ENCODE assay signal across 8 cellular contexts in genomic region chr2:85998071-85998991, GRCh38.
DNase-seq lines count a peak whose midpoint lies in the region; ATAC-seq, FAIRE-seq and TF ChIP-seq lines count a peak whose summit lies in the region.

No MANE protein-coding gene starts in this region.

- no peaks in the 10 kb centered on the region for H3K36me3 ChIP-seq in PC-9 (ENCODE audit: low read depth)
- H3K36me3 ChIP-seq in fibroblast of lung (ENCODE audit: control insufficient read depth, insufficient read depth, low read length): no peaks in the 10 kb centered on the region
- H3K36me3 ChIP-seq in pancreas: no peaks in the 10 kb centered on the region

- CTCF ChIA-PET in CD4-positive, alpha-beta T cell (lab: Charles Lee): no interaction called here
- CTCF ChIA-PET in PC-9 (lab: Charles Lee): no interaction called here

- BruUV-seq in PC-9 (replicated peaks; lab: Mats Ljungman, UMichigan): no TSS peak

- H3K4me3 Mint-ChIP-seq in CD4-positive, alpha-beta T cell: no peak overlapping the region

- DNase-seq in CD4-positive, alpha-beta T cell: peak in 1 of 10 experiments; percentile 39
- DNase-seq in PC-9 (no peak), fibroblast of lung (ENCODE audit: low read depth in 2 of 2) (peak; percentile 28 to 88), pancreas (no peak), UCSD-AML1 (lab: John Stamatoyannopoulos, UW; ENCODE audit: unreplicated experiment) (no peak)

- H3K36me3 Mint-ChIP-seq in CD4-positive, alpha-beta T cell (ENCODE audit: low read depth): no peaks in the 10 kb centered on the region

- intact Hi-C loops in CD4-positive, alpha-beta T cell (cut with DNase I, micrococcal nuclease): loop anchor here in 1 of 2 experiments (5.0 kb wide), 1 partner anchor 39 kb away; no protein-coding TSS in a partner anchor
- intact Hi-C loops in PC-9 (cut with micrococcal nuclease; ENCODE audit: unreplicated experiment): loop anchor here (2.0 kb wide), 1 partner anchor 16 kb away; no protein-coding TSS in a partner anchor
- intact Hi-C loops in pancreas (cut with DNase I): no loop called here

- H2AFZ ChIP-seq in PC-9 (no peak overlapping the region), fibroblast of lung (ENCODE audit: low read length) (peak overlapping the region; percentile 60)

- no peaks in the 10 kb centered on the region for H3K9me3 ChIP-seq in CD4-positive, alpha-beta T cell (ENCODE audit: control insufficient read depth, low read length)
- H3K9me3 ChIP-seq in PC-9 (ENCODE audit: insufficient read depth, low read depth) (no peaks in the 10 kb centered on the region), fibroblast of lung (ENCODE audit: control insufficient read depth, insufficient read depth, low read depth, low read length) (no peaks in the 10 kb centered on the region), pancreas (no peaks in the 10 kb centered on the region)

- no peaks in the 10 kb centered on the region for H3K9me3 Mint-ChIP-seq in CD4-positive, alpha-beta T cell

- TF ChIP-seq CTCF in CD4-positive, alpha-beta T cell (IDR thresholded peaks at IDR 0.05): no peak
- TF ChIP-seq CTCF in PC-9 (conservative IDR thresholded peaks at IDR 0.05) (no peak), fibroblast of lung (conservative IDR thresholded peaks at IDR 0.05 in 1 of 2, IDR thresholded peaks at IDR 0.05 in 1 of 2; ENCODE audit: low read depth in 1 of 2, low read length in 2 of 2) (no peak), pancreas (IDR thresholded peaks at IDR 0.05) (no peak)

- no peaks in the 10 kb centered on the region for H4K20me1 ChIP-seq in PC-9 (ENCODE audit: insufficient read depth)
- H4K20me1 ChIP-seq in fibroblast of lung (ENCODE audit: control insufficient read depth, extremely low read depth, insufficient read depth, low read length): no peaks in the 10 kb centered on the region

- H3K4me1 Mint-ChIP-seq in CD4-positive, alpha-beta T cell (ENCODE audit: low read depth): peaks cover 58% of the 10 kb centered on the region

- FAIRE-seq in pancreas (lab: Jason Lieb, UNC): no peak

- H3K79me2 ChIP-seq in PC-9 (ENCODE audit: low read depth): no peaks in the 10 kb centered on the region
- no peaks in the 10 kb centered on the region for H3K79me2 ChIP-seq in fibroblast of lung (ENCODE audit: control insufficient read depth, insufficient read depth, low read length)

- no peaks in the 10 kb centered on the region for H3K9me2 ChIP-seq in PC-9 (ENCODE audit: insufficient read depth)

- H3K4me1 ChIP-seq in PC-9 (replicated peaks; ENCODE audit: insufficient read depth) (peaks cover 18% of the 10 kb centered on the region; the same call in 1 of the 2 replicates), fibroblast of lung (ENCODE audit: control insufficient read depth, extremely low read depth, insufficient read depth, low read length) (peaks cover 20% of the 10 kb centered on the region), pancreas (peaks cover 0 to 23% (median 5%) of the 10 kb centered on the region in 3 donors)

- no peaks in the 10 kb centered on the region for H3K27me3 ChIP-seq in CD4-positive, alpha-beta T cell (ENCODE audit: control insufficient read depth, insufficient read depth, low read length)
- H3K27me3 ChIP-seq in PC-9 (ENCODE audit: insufficient read depth, low read depth) (no peaks in the 10 kb centered on the region), fibroblast of lung (ENCODE audit: control insufficient read depth, insufficient read depth, low read length) (no peaks in the 10 kb centered on the region), pancreas (no peaks in the 10 kb centered on the region)

- whole genome bisulfite sequencing in pancreas, 2 donors: 76 to 78% methylated on average over 18 of the region's 18 CpGs

- peak overlapping the region; percentile 83 for H3K27ac Mint-ChIP-seq in CD4-positive, alpha-beta T cell

- peak overlapping the region; percentile 60 for H3K27ac ChIP-seq in CD4-positive, alpha-beta T cell (ENCODE audit: low read depth, low read length)
- H3K27ac ChIP-seq in PC-9 (0 out of 2 replicates have a peak overlapping the region, but pooled peaks have one; percentile 14), fibroblast of lung (ENCODE audit: insufficient read depth, low read length) (peak overlapping the region; percentile 66), pancreas (peak overlapping the region in 3 of 4 donors; percentile 24 to 60 (median 50))

- peaks cover 6% of the 10 kb centered on the region; the same call in 1 of the 2 replicates for H3F3A ChIP-seq in PC-9 (ENCODE audit: insufficient read depth, low read depth)

- ATAC-seq in CD4-positive, alpha-beta T cell (ENCODE audit: poor library complexity): peak; percentile 30
- ATAC-seq in pancreas (peak in 2 of 4 donors; percentile 25 to 40), GM18867 (IDR thresholded peaks at IDR 0.05; ENCODE audit: unreplicated experiment) (no peak), HG03025 (IDR thresholded peaks at IDR 0.05; ENCODE audit: low FRiP score, unreplicated experiment) (no peak), GM18909 (IDR thresholded peaks at IDR 0.05; ENCODE audit: poor library complexity, unreplicated experiment) (no peak)

- H3K27me3 Mint-ChIP-seq in CD4-positive, alpha-beta T cell: no peaks in the 10 kb centered on the region

- H3K4me3 ChIP-seq in PC-9 (no peak overlapping the region), fibroblast of lung (replicated peaks in 1 of 4; ENCODE audit: control extremely low read depth in 1 of 4, insufficient read depth in 1 of 4, low read depth in 3 of 4, low read length in 4 of 4) (no peak overlapping the region), pancreas (no peak overlapping the region)

- no peak overlapping the region for H3K9ac ChIP-seq in fibroblast of lung (ENCODE audit: insufficient read depth, low read length)

- H3K4me2 ChIP-seq in PC-9: 0 out of 2 replicates have a peak overlapping the region, but pooled peaks have one; percentile 7
- peak overlapping the region; percentile 48 for H3K4me2 ChIP-seq in fibroblast of lung (ENCODE audit: extremely low read depth, insufficient read depth, low read length)

- POLR2A ChIA-PET in CD4-positive, alpha-beta T cell (lab: Charles Lee): interaction anchor here (0.7 to 1.5 kb wide), 2 partner anchors 40 to 138 kb away, joined by 3 read pairs; no protein-coding TSS in a partner anchor
- POLR2A ChIA-PET in PC-9 (lab: Charles Lee; ENCODE audit: unreplicated experiment): no interaction called here

Comparison
In these comparisons a context has a peak if more than half of its experiments do, and no peak if none do; other contexts are left out.
1. DNase-seq: peak in fibroblast of lung (2 of 2); none in PC-9 (0 of 2), pancreas (0 of 6) and UCSD-AML1 (single experiment).
2. H3K27ac ChIP-seq: peak in every context shown above with its lines; median percentile 66 in fibroblast of lung; 60 in CD4-positive, alpha-beta T cell; 50 in pancreas; 14 in PC-9.